In the genomic region with DNA sequence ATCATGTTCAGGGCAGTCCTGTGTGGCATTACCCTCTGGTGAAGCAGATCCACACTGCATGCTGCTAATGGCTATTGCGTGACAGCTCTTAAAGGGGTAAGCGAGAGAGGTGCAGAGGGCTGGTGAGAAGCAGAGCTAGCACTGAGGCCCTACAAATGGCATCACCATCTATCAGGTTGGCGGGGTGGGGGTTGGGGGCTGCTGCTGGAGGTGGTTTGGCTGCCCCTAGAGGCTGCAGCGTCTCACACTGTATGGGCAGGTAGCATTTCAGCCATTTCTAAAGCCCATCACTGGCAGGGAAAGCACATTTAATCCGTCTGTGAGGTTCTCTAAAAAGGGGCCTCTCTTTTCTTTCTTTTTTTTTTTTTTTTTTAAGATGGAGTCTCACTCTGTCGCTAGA, we compare ENCODE assay signal across 10 cellular contexts. TPM values are rescaled to one million over a fixed set of nuclear protein-coding genes. Genes with fewer than 3 reads are reported as not detected.
DNase-seq lines count a peak whose midpoint lies in the region; ATAC-seq and TF ChIP-seq lines count a peak whose summit lies in the region.
"Had no signal": no experiment of that assay in that cellular context is flagged by ENCODE, and none has a peak within 500 bp of the region (broad histone marks: within the 10 kb centered on the region; RNA-seq: fewer than 3 reads in every experiment).

No MANE protein-coding gene starts in this region.

- H3K27me3 Mint-ChIP-seq in CD4-positive, alpha-beta T cell, result no peaks in the 10 kb centered on the region
- H3K27me3 Mint-ChIP-seq in T-helper 2 cell treated with Interferon-gamma antibody and Interleukin-4, amounts not matched to agents 5 μg/mL and 100 μg/mL, for 36 hours (ENCODE audit: low read depth), result no peaks in the 10 kb centered on the region
- H3K27me3 Mint-ChIP-seq: activated B cell treated with CpG ODN at 0.5 μM for 24 hours had no signal

- POLR2A ChIA-PET in CD4-positive, alpha-beta T cell (lab: Charles Lee), result interaction anchor here (0.7 to 2.8 kb wide), 17 partner anchors 8 to 423 kb away, joined by 3 to 13 read pairs (median 4); a partner anchor contains a TSS

- intact Hi-C loops in CD4-positive, alpha-beta T cell (cut with DNase I, micrococcal nuclease), result loop anchor here (5.0 kb wide), 7 partner anchors 49 to 411 kb away; a partner anchor contains a TSS
- intact Hi-C loops in lower lobe of right lung (cut with DNase I), result no loop called here

- H3K4me1 ChIP-seq in foreskin keratinocyte (no peaks in the 10 kb centered on the region), tibial nerve (peaks cover 0 to 11% (median 8%) of the 10 kb centered on the region in 4 donors), lower lobe of right lung (peaks cover 11% of the 10 kb centered on the region)

- peaks cover 54% of the 10 kb centered on the region for H3K36me3 Mint-ChIP-seq in CD4-positive, alpha-beta T cell (ENCODE audit: low read depth)
- peaks cover 71% of the 10 kb centered on the region for H3K36me3 Mint-ChIP-seq in T-helper 2 cell treated with Interferon-gamma antibody and Interleukin-4, amounts not matched to agents 5 μg/mL and 100 μg/mL, for 36 hours (ENCODE audit: low read depth)

- peak overlapping the region; percentile 38 for H3K4me3 Mint-ChIP-seq in CD4-positive, alpha-beta T cell
- H3K4me3 Mint-ChIP-seq in T-helper 2 cell treated with Interferon-gamma antibody and Interleukin-4, amounts not matched to agents 5 μg/mL and 100 μg/mL, for 36 hours, result peak overlapping the region; percentile 71
- H3K4me3 Mint-ChIP-seq: activated B cell treated with CpG ODN at 0.5 μM for 24 hours had no signal

- no peak for TF ChIP-seq EP300 in tibial nerve (IDR thresholded peaks at IDR 0.05)

- H3K4me3 ChIP-seq in GM12864 (ENCODE audit: low read depth, low read length), result no peak overlapping the region
- no peak overlapping the region for H3K4me3 ChIP-seq in tibial nerve
- H3K4me3 ChIP-seq in lower lobe of right lung, result no peak overlapping the region

- WGBS in tibial nerve, 2 donors, result 83 to 87% methylated on average over 6 of the region's 6 CpGs

- peak overlapping the region; percentile 68 for H3K27ac ChIP-seq in CD4-positive, alpha-beta T cell (ENCODE audit: low read depth, low read length)
- H3K27ac ChIP-seq in foreskin keratinocyte, result no peak overlapping the region
- no peak overlapping the region for H3K27ac ChIP-seq in tibial nerve
- H3K27ac ChIP-seq in lower lobe of right lung, result no peak overlapping the region

- H3K9me3 Mint-ChIP-seq in CD4-positive, alpha-beta T cell, result no peaks in the 10 kb centered on the region
- H3K9me3 Mint-ChIP-seq in T-helper 2 cell treated with Interferon-gamma antibody and Interleukin-4, amounts not matched to agents 5 μg/mL and 100 μg/mL, for 36 hours, result no peaks in the 10 kb centered on the region
- H3K9me3 Mint-ChIP-seq: activated B cell treated with CpG ODN at 0.5 μM for 24 hours had no signal

- no peaks in the 10 kb centered on the region for H3K9me3 ChIP-seq in CD4-positive, alpha-beta T cell (ENCODE audit: control insufficient read depth, low read length)
- H3K9me3 ChIP-seq in tibial nerve, result no peaks in the 10 kb centered on the region
- no peaks in the 10 kb centered on the region for H3K9me3 ChIP-seq in lower lobe of right lung

- H3K4me1 Mint-ChIP-seq in CD4-positive, alpha-beta T cell (ENCODE audit: low read depth), result peaks cover 95% of the 10 kb centered on the region
- peaks cover 80% of the 10 kb centered on the region for H3K4me1 Mint-ChIP-seq in T-helper 2 cell treated with Interferon-gamma antibody and Interleukin-4, amounts not matched to agents 5 μg/mL and 100 μg/mL, for 36 hours (ENCODE audit: low read depth)

- TF ChIP-seq POLR2A in tibial nerve (IDR thresholded peaks at IDR 0.05), result no peak

- CTCF ChIA-PET in CD4-positive, alpha-beta T cell (lab: Charles Lee), result interaction anchor here (0.7 to 2.9 kb wide), 9 partner anchors 9 to 271 kb away, joined by 3 to 15 read pairs (median 5); no protein-coding TSS in a partner anchor

- no peaks in the 10 kb centered on the region for H3K27me3 ChIP-seq in CD4-positive, alpha-beta T cell (ENCODE audit: control insufficient read depth, insufficient read depth, low read length)
- H3K27me3 ChIP-seq in foreskin keratinocyte, result peaks cover 16% of the 10 kb centered on the region
- H3K27me3 ChIP-seq in tibial nerve, result no peaks in the 10 kb centered on the region
- H3K27me3 ChIP-seq in lower lobe of right lung (ENCODE audit: low read depth), result peaks cover 28% of the 10 kb centered on the region

- peak in 3 of 10 experiments; percentile 29 to 36 (median 31) for DNase-seq in CD4-positive, alpha-beta T cell
- no peak for DNase-seq in GM12864 (ENCODE audit: low read depth)
- DNase-seq in T-helper 2 cell treated with Interferon-gamma antibody and Interleukin-4, amounts not matched to agents 5 μg/mL and 100 μg/mL, for 36 hours (ENCODE audit: low spot score), result no peak
- no peak for DNase-seq in foreskin keratinocyte
- no peak for DNase-seq in tibial nerve (ENCODE audit: low spot score in 2 of 2)
- DNase-seq in lower lobe of right lung, result no peak
- DNase-seq: activated B cell treated with CpG ODN at 0.5 μM for 24 hours, GDM1, left cardiac atrium had no signal

- no peak for TF ChIP-seq CTCF in CD4-positive, alpha-beta T cell (IDR thresholded peaks at IDR 0.05)
- TF ChIP-seq CTCF in GM12864 (IDR thresholded peaks at IDR 0.05; ENCODE audit: low read depth, low read length, missing control alignments), result peak; percentile 31
- peak; percentile 12 for TF ChIP-seq CTCF in foreskin keratinocyte (conservative IDR thresholded peaks at IDR 0.05)
- TF ChIP-seq CTCF in tibial nerve (IDR thresholded peaks at IDR 0.05), result no peak
- no peak for TF ChIP-seq CTCF in lower lobe of right lung (IDR thresholded peaks at IDR 0.05)

- H3K36me3 ChIP-seq in tibial nerve (no peaks in the 10 kb centered on the region), lower lobe of right lung (no peaks in the 10 kb centered on the region)

- no peak for ATAC-seq in CD4-positive, alpha-beta T cell (ENCODE audit: poor library complexity)
- no peak for ATAC-seq in foreskin keratinocyte
- no peak for ATAC-seq in GM18870 (IDR thresholded peaks at IDR 0.05; ENCODE audit: unreplicated experiment)
- ATAC-seq in lower lobe of right lung, result no peak
- ATAC-seq: left cardiac atrium had no signal

- no peak overlapping the region for H3K27ac Mint-ChIP-seq in CD4-positive, alpha-beta T cell
- peak overlapping the region; percentile 76 for H3K27ac Mint-ChIP-seq in T-helper 2 cell treated with Interferon-gamma antibody and Interleukin-4, amounts not matched to agents 5 μg/mL and 100 μg/mL, for 36 hours
- H3K27ac Mint-ChIP-seq: activated B cell treated with CpG ODN at 0.5 μM for 24 hours had no signal

RNA-seq across cellular contexts. Expression of a gene that starts 16.8 kb away (rescaled TPM):
- total RNA-seq in CD4-positive, alpha-beta T cell, result 1 to 10 TPM; 5.7 to 6.5 TPM
- not detected in 2 replicates for total RNA-seq in foreskin keratinocyte
- not detected in 2 replicates for polyA plus RNA-seq in foreskin keratinocyte
- not detected for total RNA-seq in tibial nerve
- total RNA-seq in lower lobe of right lung, result 1.4 TPM
- total RNA-seq: left cardiac atrium had no signal

RNA-seq across cellular contexts. Expression of a gene that starts 42.5 kb away (rescaled TPM):
- 10 to 100 TPM; 65.3 to 75.6 TPM for total RNA-seq in CD4-positive, alpha-beta T cell
- total RNA-seq in foreskin keratinocyte, result not detected in 2 replicates
- polyA plus RNA-seq in foreskin keratinocyte, result not detected in 2 replicates
- 10 to 100 TPM in 1 of 4 donors, 1 to 10 TPM in 3; 3.8 to 10.5 (median 4.3) TPM for total RNA-seq in tibial nerve
- 9.5 TPM for total RNA-seq in lower lobe of right lung

RNA-seq across cellular contexts. Expression of a gene that starts 49.8 kb away (rescaled TPM):
- under 1 TPM in 1 of 2 experiments, not detected in 1; 0.47 TPM for total RNA-seq in CD4-positive, alpha-beta T cell
- total RNA-seq in foreskin keratinocyte (not detected in 2 replicates), tibial nerve (1 to 10 TPM in 2 of 4 donors, under 1 TPM in 2; 0.42 to 3.3 (median 1.8) TPM), lower lobe of right lung (not detected)
- polyA plus RNA-seq in foreskin keratinocyte, result not detected in 2 replicates
- total RNA-seq: activated B cell treated with CpG ODN at 0.5 μM for 24 hours, left cardiac atrium had no signal

RNA-seq across cellular contexts. Expression of a gene that starts 51.4 kb away (rescaled TPM):
- total RNA-seq in CD4-positive, alpha-beta T cell, result 1 to 10 TPM; 5.2 to 6.8 TPM
- total RNA-seq in foreskin keratinocyte (24.8 and 25.9 TPM in 2 replicates), tibial nerve (10 to 100 TPM in 2 of 4 donors, 1 to 10 TPM in 2; 8.2 to 11.2 (median 9.8) TPM), lower lobe of right lung (1.4 TPM)
- 23.3 TPM in 2 replicates for polyA plus RNA-seq in foreskin keratinocyte

Comparison
In these comparisons a context has a peak if more than half of its experiments do, and no peak if none do; other contexts are left out.
1. CTCF ChIP-seq: peak in GM12864 (single experiment) and foreskin keratinocyte (single experiment); none in CD4-positive, alpha-beta T cell (single experiment), tibial nerve (0 of 5) and lower lobe of right lung (single experiment).